9 cellular contexts compared by ENCODE assay signal in the genomic region with DNA sequence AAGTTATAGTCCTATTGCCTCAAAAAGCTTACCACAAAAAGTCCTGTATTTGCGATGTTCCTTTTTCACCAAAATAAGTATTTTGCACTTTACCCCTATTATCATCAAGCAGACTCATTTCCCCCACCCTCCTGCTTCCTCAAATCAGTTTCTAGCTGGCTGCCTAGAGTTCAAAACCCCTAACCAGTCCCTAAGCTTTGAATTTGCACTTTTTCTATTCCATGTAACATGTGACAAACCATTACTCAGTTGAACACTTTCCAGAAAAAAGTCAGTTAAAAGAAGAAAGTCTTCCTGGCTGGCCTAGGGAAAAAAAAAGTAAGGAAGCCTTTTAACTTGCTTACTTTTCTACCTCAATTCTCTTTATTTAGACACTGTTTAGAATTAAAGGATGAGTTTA. TPM values are rescaled to one million over a fixed set of nuclear protein-coding genes. Genes with fewer than 3 reads are reported as not detected.
DNase-seq lines count a peak whose midpoint lies in the region; ATAC-seq and TF ChIP-seq lines count a peak whose summit lies in the region.
"Had no signal": no experiment of that assay in that cellular context is flagged by ENCODE, and none has a peak within 500 bp of the region (broad histone marks: within the 10 kb centered on the region; RNA-seq: fewer than 3 reads in every experiment).

No MANE protein-coding gene starts in this region.

- peak; percentile 37 for DNase-seq in RPMI7951 (ENCODE audit: low read depth)
- peak; percentile 77 for DNase-seq in fibroblast of the aortic adventitia (ENCODE audit: low read depth)
- DNase-seq in stromal cell of bone marrow (ENCODE audit: low read depth), result peak; percentile 59
- no peak for DNase-seq in NCI-H446 (lab: John Stamatoyannopoulos, UW)
- DNase-seq: effector CD4-positive, alpha-beta T cell; posterior cingulate gyrus had no signal

- TF ChIP-seq CTCF in fibroblast of the aortic adventitia (IDR thresholded peaks at IDR 0.05; ENCODE audit: insufficient read depth, low read length), result no peak

- ATAC-seq in GM21786 (IDR thresholded peaks at IDR 0.05; ENCODE audit: unreplicated experiment) (peak; percentile 41), HG02973 (IDR thresholded peaks at IDR 0.05; ENCODE audit: unreplicated experiment) (no peak), GM18873 (IDR thresholded peaks at IDR 0.05; ENCODE audit: low FRiP score, unreplicated experiment) (no peak)

- H3K4me3 ChIP-seq in fibroblast of the aortic adventitia (ENCODE audit: low read depth, low read length), result no peak overlapping the region

RNA-seq across cellular contexts. Expression of a gene that starts 8.2 kb away (rescaled TPM):
- 65.4 and 66.0 TPM in 2 replicates for total RNA-seq in RPMI7951 (2014; rRNA removed; shearing (Covaris generic))
- 120 and 207 TPM in 2 replicates for total RNA-seq in fibroblast of the aortic adventitia (ENCODE audit: low replicate concordance)

RNA-seq across cellular contexts. Expression of a gene that starts 8.9 kb away (rescaled TPM):
- total RNA-seq in RPMI7951 (2014; rRNA removed; shearing (Covaris generic)), result 12.5 and 16.6 TPM in 2 replicates
- total RNA-seq in fibroblast of the aortic adventitia (ENCODE audit: low replicate concordance), result 69.2 and 95.1 TPM in 2 replicates

Comparison
In these comparisons a context has a peak if more than half of its experiments do, and no peak if none do; other contexts are left out.
1. DNase-seq: peak in RPMI7951 (single experiment), fibroblast of the aortic adventitia (single experiment) and stromal cell of bone marrow (single experiment); none in NCI-H446 (0 of 2).